Comparison of ENCODE assay signal across 32 cellular contexts in genomic region chr10:13458107-13458761, GRCh38.
DNase-seq lines count a peak whose midpoint lies in the region; FAIRE-seq and TF ChIP-seq lines count a peak whose summit lies in the region.
"Had no signal": no experiment of that assay in that cellular context is flagged by ENCODE, and none has a peak within 500 bp of the region (broad histone marks: within the 10 kb centered on the region; RNA-seq: fewer than 3 reads in every experiment).

No MANE protein-coding gene starts in this region.

- H3K79me2 ChIP-seq in astrocyte (ENCODE audit: insufficient read depth, low read length) (no peaks in the 10 kb centered on the region), Karpas-422 (ENCODE audit: low read length) (no peaks in the 10 kb centered on the region)

- peak overlapping the region; percentile 21 for H3K27ac Mint-ChIP-seq in astrocyte (ENCODE audit: unreplicated experiment)
- no peak overlapping the region for H3K27ac Mint-ChIP-seq in MCF 10A (ENCODE audit: low read depth, unreplicated experiment)
- H3K27ac Mint-ChIP-seq: activated CD4-positive, alpha-beta T cell treated with anti-CD3 and anti-CD28 coated beads for 36 hours; activated CD8-positive, alpha-beta T cell treated with anti-CD3 and anti-CD28 coated beads, Interleukin-2, amount 10 ng/mL, durations not matched to agents 7 days and 5 days; activated T-helper 17 cell treated with anti-CD3 and anti-CD28 coated beads, Interleukin-2, amount 50 U/mL, for 72 hours; natural killer cell had no signal

- BruUV-seq in MCF 10A (replicated peaks; lab: Mats Ljungman, UMichigan), result no TSS peak

- TF ChIP-seq CTCF in astrocyte (IDR thresholded peaks at IDR 0.05; ENCODE audit: insufficient read depth, low read depth, low read length), result no peak
- no peak for TF ChIP-seq CTCF in MCF 10A (IDR thresholded peaks at IDR 0.05; ENCODE audit: unreplicated experiment)

- peaks cover 17% of the 10 kb centered on the region for H3K9me3 Mint-ChIP-seq in astrocyte (ENCODE audit: unreplicated experiment)
- peaks cover 18% of the 10 kb centered on the region for H3K9me3 Mint-ChIP-seq in MCF 10A (ENCODE audit: unreplicated experiment)
- H3K9me3 Mint-ChIP-seq: natural killer cell had no signal

- no peak overlapping the region for H3K27ac ChIP-seq in astrocyte (ENCODE audit: low read depth, low read length)
- no peak overlapping the region for H3K27ac ChIP-seq in Karpas-422 (ENCODE audit: low read length)
- H3K27ac ChIP-seq: BLaER1, cardiac muscle cell, coronary artery, heart left ventricle, KMS-11, thoracic aorta, VCaP had no signal

- H3K27me3 Mint-ChIP-seq in astrocyte (ENCODE audit: low read depth, unreplicated experiment) (no peaks in the 10 kb centered on the region), MCF 10A (ENCODE audit: insufficient read depth, unreplicated experiment) (no peaks in the 10 kb centered on the region)

- no peaks in the 10 kb centered on the region for H3K9me2 ChIP-seq in Karpas-422 (replicated peaks; ENCODE audit: insufficient read depth, low read length)

- CTCF ChIA-PET in MCF 10A (lab: Yijun Ruan, JAX), result interaction anchor here (0.6 to 1.6 kb wide), 3 partner anchors 18 to 185 kb away, joined by 3 to 7 read pairs (median 3); no protein-coding TSS in a partner anchor

- POLR2A ChIA-PET in MCF 10A (lab: Yijun Ruan, JAX), result no interaction called here

- H3K4me2 ChIP-seq in astrocyte (ENCODE audit: low read length), result peak overlapping the region; percentile 54
- no peak overlapping the region for H3K4me2 ChIP-seq in Karpas-422 (ENCODE audit: low read depth, low read length, poor library complexity, severe bottlenecking)
- H3K4me2 ChIP-seq: BLaER1, KMS-11 had no signal

- intact Hi-C loops in MCF 10A (cut with micrococcal nuclease), result no loop called here

- H3K9ac ChIP-seq in astrocyte (ENCODE audit: low read length) (peak overlapping the region; percentile 4), Karpas-422 (ENCODE audit: low read length) (no peak overlapping the region)
- H3K9ac ChIP-seq: BLaER1, KMS-11 had no signal

- H3K9me3 ChIP-seq in astrocyte (ENCODE audit: insufficient read depth, low read depth, low read length) (no peaks in the 10 kb centered on the region), Karpas-422 (ENCODE audit: low read length) (no peaks in the 10 kb centered on the region)
- H3K9me3 ChIP-seq: BLaER1, heart left ventricle, thoracic aorta had no signal

- DNase-seq in AG20443 (ENCODE audit: low spot score), result peak; percentile 29
- peak; percentile 58 for DNase-seq in astrocyte (ENCODE audit: low read depth)
- peak; percentile 55 for DNase-seq in iris pigment epithelial cell (ENCODE audit: low read depth)
- DNase-seq in retina, result peak; percentile 29
- no peak for DNase-seq in activated T-cell treated with anti-CD3 and anti-CD28 coated beads, Interleukin-2, amount 50 U/mL, for 1 hour
- DNase-seq in MCF 10A (ENCODE audit: unreplicated experiment), result no peak
- DNase-seq in Karpas-422, result no peak
- DNase-seq: activated CD4-positive, alpha-beta T cell treated with anti-CD3 and anti-CD28 coated beads for 36 hours; activated CD8-positive, alpha-beta T cell treated with anti-CD3 and anti-CD28 coated beads, Interleukin-2, amount 10 ng/mL, durations not matched to agents 7 days and 5 days; activated naive CD4-positive, alpha-beta T cell treated with anti-CD3 and anti-CD28 coated beads, Interleukin-2, amount 50 U/mL, for 16 hours; effector memory CD4-positive, alpha-beta T cell; EL; heart left ventricle; kidney glomerular epithelial cell; natural killer cell; NCI-H146; NCI-H2107; NCI-H345; NCI-H774; small intestine; stimulated activated CD4-positive, alpha-beta T cell treated with anti-CD3 and anti-CD28 coated beads, Interleukin-1b, Interleukin-23, amount 100 ng/mL, for 48 hours; stimulated activated naive CD8-positive, alpha-beta T cell treated with anti-CD3 and anti-CD28 coated beads, Interleukin-15, Interleukin-2, amounts not matched to agents 100 U/mL and 50 U/mL, for 24 hours had no signal

- H2AFZ ChIP-seq in astrocyte (ENCODE audit: low read depth, low read length) (no peak overlapping the region), Karpas-422 (ENCODE audit: low read length) (no peak overlapping the region)

- H3K4me1 ChIP-seq in astrocyte (ENCODE audit: insufficient read depth, low read length) (peaks cover 10% of the 10 kb centered on the region), Karpas-422 (ENCODE audit: low read length) (no peaks in the 10 kb centered on the region)
- H3K4me1 ChIP-seq: BLaER1, heart left ventricle had no signal

- H3K4me1 Mint-ChIP-seq in astrocyte (ENCODE audit: low read depth, unreplicated experiment) (peaks cover 18% of the 10 kb centered on the region), MCF 10A (ENCODE audit: insufficient read depth, unreplicated experiment) (no peaks in the 10 kb centered on the region)
- H3K4me1 Mint-ChIP-seq: natural killer cell had no signal

- H4K20me1 ChIP-seq in astrocyte (ENCODE audit: insufficient read depth, low read length) (no peaks in the 10 kb centered on the region), Karpas-422 (ENCODE audit: insufficient read depth, low read depth, low read length) (no peaks in the 10 kb centered on the region)
- H4K20me1 ChIP-seq: BLaER1 had no signal

- FAIRE-seq in astrocyte (lab: Jason Lieb, UNC), result no peak
- FAIRE-seq: GM12878, H54, small intestine, urothelium cell line had no signal

- H3K4me3 Mint-ChIP-seq in astrocyte (ENCODE audit: unreplicated experiment) (no peak overlapping the region), MCF 10A (ENCODE audit: unreplicated experiment) (no peak overlapping the region)
- H3K4me3 Mint-ChIP-seq: activated CD4-positive, alpha-beta T cell treated with anti-CD3 and anti-CD28 coated beads for 36 hours; activated CD8-positive, alpha-beta T cell treated with anti-CD3 and anti-CD28 coated beads, Interleukin-2, amount 10 ng/mL, durations not matched to agents 7 days and 5 days; activated T-helper 17 cell treated with anti-CD3 and anti-CD28 coated beads, Interleukin-2, amount 50 U/mL, for 72 hours; natural killer cell had no signal

- H3K36me3 ChIP-seq in astrocyte (ENCODE audit: insufficient read depth, low read length) (no peaks in the 10 kb centered on the region), Karpas-422 (ENCODE audit: insufficient read depth, low read length) (no peaks in the 10 kb centered on the region)
- H3K36me3 ChIP-seq: BLaER1, cardiac muscle cell, thoracic aorta had no signal

- H3K27me3 ChIP-seq in astrocyte (ENCODE audit: insufficient read depth, low read length) (no peaks in the 10 kb centered on the region), Karpas-422 (ENCODE audit: low read length) (no peaks in the 10 kb centered on the region)
- H3K27me3 ChIP-seq: BLaER1, cardiac muscle cell, heart left ventricle had no signal

- no peak overlapping the region for H3K4me3 ChIP-seq in astrocyte (ENCODE audit: insufficient read depth, low read depth, low read length)
- no peak overlapping the region for H3K4me3 ChIP-seq in Karpas-422 (ENCODE audit: low read length)
- H3K4me3 ChIP-seq: BLaER1, cardiac muscle cell, coronary artery, GM12878, heart left ventricle, thoracic aorta had no signal

- H3K36me3 Mint-ChIP-seq in astrocyte (ENCODE audit: low read depth, unreplicated experiment) (peaks cover 38% of the 10 kb centered on the region), MCF 10A (ENCODE audit: insufficient read depth, unreplicated experiment) (no peaks in the 10 kb centered on the region)
- H3K36me3 Mint-ChIP-seq: natural killer cell had no signal

Comparison
In these comparisons a context has a peak if more than half of its experiments do, and no peak if none do; other contexts are left out.
1. DNase-seq: peak in AG20443 (single experiment), astrocyte (single experiment), iris pigment epithelial cell (single experiment) and retina (single experiment); none in activated T-cell treated with anti-CD3 and anti-CD28 coated beads, Interleukin-2, amount 50 U/mL, for 1 hour (single experiment), MCF 10A (single experiment) and Karpas-422 (single experiment).